10 cellular contexts compared by ENCODE assay signal in genomic region chr17:80599546-80600305, GRCh38. TPM values are rescaled to one million over a fixed set of nuclear protein-coding genes. Genes with fewer than 3 reads are reported as not detected.
A peak's percentile ranks its signal among the peaks of the same experiment; 100 is the strongest.
DNase-seq lines count a peak whose midpoint lies in the region; TF ChIP-seq lines count a peak whose summit lies in the region.
"Had no signal": no experiment of that assay in that cellular context is flagged by ENCODE, and none has a peak within 500 bp of the region (broad histone marks: within the 10 kb centered on the region; RNA-seq: fewer than 3 reads in every experiment).

No MANE protein-coding gene starts in this region.

- peak overlapping the region; percentile 66 for H4K8ac ChIP-seq in mesenchymal stem cell (ENCODE audit: low read length)

- H2AFZ ChIP-seq in mesenchymal stem cell (ENCODE audit: low read depth, low read length): no peak overlapping the region

- H3K14ac ChIP-seq in mesenchymal stem cell (ENCODE audit: low read length in 2 of 2): no peak overlapping the region

- H3K4me2 ChIP-seq in mesenchymal stem cell (ENCODE audit: low read length, poor library complexity, severe bottlenecking): no peak overlapping the region

- no peak overlapping the region for H2BK5ac ChIP-seq in mesenchymal stem cell (ENCODE audit: low read depth, low read length, poor library complexity, severe bottlenecking)

- H2BK120ac ChIP-seq in mesenchymal stem cell (ENCODE audit: low read depth, low read length): no peak overlapping the region

- no peak for TF ChIP-seq CTCF in HEK293 (tag by site-specific recombination; IDR thresholded peaks at IDR 0.05)

- H3K27me3 ChIP-seq in adipocyte (replicated peaks; ENCODE audit: control insufficient read depth, insufficient read depth, low read length) (no peaks in the 10 kb centered on the region), mesenchymal stem cell (ENCODE audit: control insufficient read depth in 1 of 2, insufficient read depth in 1 of 2, low read length in 2 of 2) (no peaks in the 10 kb centered on the region), SJCRH30 (no peaks in the 10 kb centered on the region)

- DNase-seq in COLO668 (lab: John Stamatoyannopoulos, UW; ENCODE audit: unreplicated experiment) (peak; percentile 58), adipocyte (ENCODE audit: low read depth) (peak; percentile 4), mesenchymal stem cell (peak; percentile 41), SJCRH30 (no peak), cortex of kidney (lab: John Stamatoyannopoulos, UW) (no peak)
- DNase-seq in stimulated activated CD4-positive, alpha-beta T cell treated with anti-CD3 and anti-CD28 coated beads, Interleukin-4, amount 100 ng/mL, for 4 hours: no peak
- DNase-seq: cerebellar nuclear complex, hippocampal formation, NCI-H1092 had no signal

- CTCF ChIA-PET in HEK293 (lab: Yijun Ruan, JAX): no interaction called here

- peak overlapping the region in 1 of 2 experiments; percentile 27 for H3K4ac ChIP-seq in mesenchymal stem cell (ENCODE audit: low read depth in 1 of 2, low read length in 2 of 2)

- H3K9ac ChIP-seq in adipocyte (ENCODE audit: low read length) (peak overlapping the region; percentile 68), mesenchymal stem cell (ENCODE audit: low read length) (peak overlapping the region; percentile 50)

- WGBS in mesenchymal stem cell: 82% methylated on average over 8 of the region's 8 CpGs

- no peak overlapping the region for H3K27ac ChIP-seq in HEK293 (ENCODE audit: extremely low read depth, low read depth, low read length)
- H3K27ac ChIP-seq in mesenchymal stem cell (ENCODE audit: low read length, poor library complexity, severe bottlenecking): no peak overlapping the region
- H3K27ac ChIP-seq in SJCRH30: no peak overlapping the region

- peak overlapping the region in 1 of 2 experiments; percentile 31 for H3K18ac ChIP-seq in mesenchymal stem cell (ENCODE audit: low read depth in 1 of 2, low read length in 2 of 2)

- POLR2A ChIA-PET in HEK293 (lab: Yijun Ruan, JAX): no interaction called here

- H3K36me3 ChIP-seq in HEK293 (ENCODE audit: control insufficient read depth in 2 of 2, insufficient read depth in 1 of 2, low read length in 2 of 2) (no peaks in the 10 kb centered on the region), adipocyte (ENCODE audit: control insufficient read depth, insufficient read depth, low read length, severe bottlenecking) (no peaks in the 10 kb centered on the region), mesenchymal stem cell (ENCODE audit: control insufficient read depth in 1 of 2, insufficient read depth in 2 of 2, low read depth in 1 of 2, low read length in 2 of 2) (peaks cover 0 to 3% of the 10 kb centered on the region in 2 experiments), SJCRH30 (no peaks in the 10 kb centered on the region)

- no peak overlapping the region for H2AK5ac ChIP-seq in mesenchymal stem cell (ENCODE audit: low read length, severe bottlenecking)

- H2BK15ac ChIP-seq in mesenchymal stem cell (ENCODE audit: low read depth, poor library complexity, severe bottlenecking): peak overlapping the region; percentile 13

- H3K4me3 ChIP-seq in HEK293 (ENCODE audit: low read depth, low read length): no peak overlapping the region
- peak overlapping the region; percentile 24 for H3K4me3 ChIP-seq in adipocyte (ENCODE audit: low read length)
- H3K4me3 ChIP-seq in mesenchymal stem cell (ENCODE audit: insufficient read depth in 1 of 2, low read depth in 1 of 2, low read length in 2 of 2): no peak overlapping the region
- H3K4me3 ChIP-seq in SJCRH30: no peak overlapping the region

- H3K9me3 ChIP-seq in HEK293 (ENCODE audit: control insufficient read depth, insufficient read depth, low read depth, low read length) (no peaks in the 10 kb centered on the region), adipocyte (ENCODE audit: control insufficient read depth, low read length) (no peaks in the 10 kb centered on the region), mesenchymal stem cell (ENCODE audit: control insufficient read depth, low read length) (no peaks in the 10 kb centered on the region), SJCRH30 (replicated peaks) (peaks cover 6% of the 10 kb centered on the region; the same call in 1 of the 2 replicates)

- peaks cover 19% of the 10 kb centered on the region for H3K4me1 ChIP-seq in HEK293 (ENCODE audit: control insufficient read depth, insufficient read depth, low read length)
- peaks cover 15% of the 10 kb centered on the region for H3K4me1 ChIP-seq in adipocyte (ENCODE audit: control insufficient read depth, insufficient read depth, low read length)
- peaks cover 4% of the 10 kb centered on the region for H3K4me1 ChIP-seq in mesenchymal stem cell (ENCODE audit: control insufficient read depth, insufficient read depth, low read depth, low read length)
- peaks cover 26% of the 10 kb centered on the region for H3K4me1 ChIP-seq in SJCRH30

- H2BK12ac ChIP-seq in mesenchymal stem cell (ENCODE audit: low read length in 2 of 2): no peak overlapping the region

- H3K79me1 ChIP-seq in mesenchymal stem cell (replicated peaks; ENCODE audit: low read length, poor library complexity, severe bottlenecking): peaks cover 53% of the 10 kb centered on the region

- H3K23ac ChIP-seq in mesenchymal stem cell (ENCODE audit: low read length in 2 of 2): no peak overlapping the region

- peak overlapping the region; percentile 62 for H4K91ac ChIP-seq in mesenchymal stem cell (ENCODE audit: low read length)

TF ChIP-seq in HEK293, 187 proteins besides CTCF, POLR2A, EP300 and RAD21:
- TF ChIP-seq ZNF529 (tag by site-specific recombination; IDR thresholded peaks at IDR 0.05; ENCODE audit: insufficient replicate concordance) (no peak), KLF1 (tag by site-specific recombination; IDR thresholded peaks at IDR 0.05) (peak; percentile 42; the same call in 1 of the 2 replicates)

RNA-seq across cellular contexts. Expression of gene RPTOR, which starts 55.1 kb away (rescaled TPM):
- 12.7 TPM for polyA plus RNA-seq in mesenchymal stem cell (2013, experiment 1 of 2)
- 12.3 TPM for polyA plus RNA-seq in mesenchymal stem cell (2013, experiment 2 of 2)
- 38.3 and 43.6 TPM in 2 replicates for total RNA-seq in SJCRH30 (2014; rRNA removed; shearing (Covaris generic))

Comparison
In these comparisons a context has a peak if more than half of its experiments do, and no peak if none do; other contexts are left out.
1. DNase-seq: peak in COLO668 (single experiment), adipocyte (single experiment) and mesenchymal stem cell (single experiment); none in SJCRH30 (0 of 2), cortex of kidney (single experiment) and stimulated activated CD4-positive, alpha-beta T cell treated with anti-CD3 and anti-CD28 coated beads, Interleukin-4, amount 100 ng/mL, for 4 hours (0 of 2).